Comparison of ENCODE assay signal across 14 cellular contexts in the genomic region with DNA sequence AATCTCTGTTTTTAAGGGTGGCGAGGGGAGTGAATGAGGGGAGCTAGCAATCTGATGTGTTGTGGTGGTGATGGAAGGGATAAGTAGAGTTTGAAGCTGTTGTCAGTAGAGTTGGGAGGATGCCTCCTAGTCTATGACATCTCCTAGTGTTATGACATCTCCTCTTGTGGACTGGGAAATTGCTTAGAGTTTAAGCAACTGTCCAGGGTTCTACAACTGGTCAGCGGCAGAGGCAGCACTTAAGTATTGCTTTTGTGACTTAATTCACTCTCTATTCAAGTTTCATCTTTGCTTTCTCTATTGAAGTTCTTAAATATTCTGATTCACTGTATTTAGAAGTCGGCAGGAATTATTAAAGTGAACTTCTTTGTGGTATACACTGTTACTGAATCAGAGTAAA. TPM values are rescaled to one million over a fixed set of nuclear protein-coding genes. Genes with fewer than 3 reads are reported as not detected.
DNase-seq lines count a peak whose midpoint lies in the region; ATAC-seq and TF ChIP-seq lines count a peak whose summit lies in the region.
"Had no signal": no experiment of that assay in that cellular context is flagged by ENCODE, and none has a peak within 500 bp of the region (broad histone marks: within the 10 kb centered on the region; RNA-seq: fewer than 3 reads in every experiment).

No MANE protein-coding gene starts in this region.

- peaks cover 88% of the 10 kb centered on the region for H3K4me1 Mint-ChIP-seq in activated T-cell treated with anti-CD3 and anti-CD28 coated beads, Interleukin-2, amount 50 U/mL, for 72 hours (ENCODE audit: low read depth)
- peaks cover 94% of the 10 kb centered on the region for H3K4me1 Mint-ChIP-seq in activated T-cell treated with anti-CD3 and anti-CD28 coated beads, Interleukin-2, amount 50 U/mL, for 24 hours (ENCODE audit: low read depth)
- peaks cover 77% of the 10 kb centered on the region for H3K4me1 Mint-ChIP-seq in T-helper 17 cell
- H3K4me1 Mint-ChIP-seq in central memory CD8-positive, alpha-beta T cell, result peaks cover 83% of the 10 kb centered on the region
- H3K4me1 Mint-ChIP-seq in Calu3 (ENCODE audit: low read depth, unreplicated experiment), result peaks cover 16% of the 10 kb centered on the region

- no peak overlapping the region for H3K4me3 Mint-ChIP-seq in activated T-cell treated with anti-CD3 and anti-CD28 coated beads, Interleukin-2, amount 50 U/mL, for 72 hours
- no peak overlapping the region for H3K4me3 Mint-ChIP-seq in activated T-cell treated with anti-CD3 and anti-CD28 coated beads, Interleukin-2, amount 50 U/mL, for 24 hours
- no peak overlapping the region for H3K4me3 Mint-ChIP-seq in T-helper 17 cell
- H3K4me3 Mint-ChIP-seq in central memory CD8-positive, alpha-beta T cell, result peak overlapping the region; percentile 6
- no peak overlapping the region for H3K4me3 Mint-ChIP-seq in Calu3 (ENCODE audit: low read depth, unreplicated experiment)
- H3K4me3 Mint-ChIP-seq: CD14-positive monocyte, H9 had no signal

- no peak for ATAC-seq in activated T-cell treated with anti-CD3 and anti-CD28 coated beads, Interleukin-2, amount 50 U/mL, for 72 hours (replicated peaks in 1 of 2)
- ATAC-seq in T-helper 17 cell, result no peak
- no peak for ATAC-seq in central memory CD8-positive, alpha-beta T cell (replicated peaks; ENCODE audit: extremely low read depth, poor library complexity, severe bottlenecking)

- DNase-seq in activated T-cell treated with anti-CD3 and anti-CD28 coated beads, Interleukin-2, amount 50 U/mL, for 72 hours, result no peak
- no peak for DNase-seq in activated T-cell treated with anti-CD3 and anti-CD28 coated beads, Interleukin-2, amount 50 U/mL, for 24 hours
- DNase-seq in T-helper 17 cell (no peak), Calu3 (no peak), DMS79 treated with DMSO at 0.1 percent for 48 hours (lab: John Stamatoyannopoulos, UW) (no peak), NCI-H526 (lab: John Stamatoyannopoulos, UW) (no peak)
- no peak for DNase-seq in central memory CD8-positive, alpha-beta T cell (ENCODE audit: low spot score in 2 of 2)
- DNase-seq: 8988T; CD4-positive, alpha-beta memory T cell; DND-41; EL; H9 had no signal

- TF ChIP-seq CTCF in Calu3 (IDR thresholded peaks at IDR 0.05; ENCODE audit: unreplicated experiment), result no peak

- peaks cover 0 to 1% of the 10 kb centered on the region in 2 donors for H3K36me3 Mint-ChIP-seq in activated T-cell treated with anti-CD3 and anti-CD28 coated beads, Interleukin-2, amount 50 U/mL, for 72 hours (ENCODE audit: insufficient read depth in 2 of 2)
- H3K36me3 Mint-ChIP-seq in activated T-cell treated with anti-CD3 and anti-CD28 coated beads, Interleukin-2, amount 50 U/mL, for 24 hours (ENCODE audit: low read depth), result peaks cover 3% of the 10 kb centered on the region
- H3K36me3 Mint-ChIP-seq in T-helper 17 cell (ENCODE audit: low read depth) (peaks cover 3% of the 10 kb centered on the region), Calu3 (ENCODE audit: insufficient read depth, unreplicated experiment) (no peaks in the 10 kb centered on the region)
- H3K36me3 Mint-ChIP-seq in central memory CD8-positive, alpha-beta T cell (ENCODE audit: insufficient read depth), result peaks cover 11% of the 10 kb centered on the region

- H3K9me3 ChIP-seq in T-helper 17 cell (ENCODE audit: control insufficient read depth, low read length, poor library complexity, severe bottlenecking), result no peaks in the 10 kb centered on the region
- H3K9me3 ChIP-seq: BLaER1 had no signal

- H3K27ac Mint-ChIP-seq in activated T-cell treated with anti-CD3 and anti-CD28 coated beads, Interleukin-2, amount 50 U/mL, for 72 hours, result peak overlapping the region; percentile 20
- no peak overlapping the region for H3K27ac Mint-ChIP-seq in activated T-cell treated with anti-CD3 and anti-CD28 coated beads, Interleukin-2, amount 50 U/mL, for 24 hours
- H3K27ac Mint-ChIP-seq in T-helper 17 cell (peak overlapping the region; percentile 81), Calu3 (ENCODE audit: unreplicated experiment) (no peak overlapping the region)
- no peak overlapping the region for H3K27ac Mint-ChIP-seq in central memory CD8-positive, alpha-beta T cell (ENCODE audit: low read depth)
- H3K27ac Mint-ChIP-seq: CD14-positive monocyte, H9 had no signal

- intact Hi-C loops in Calu3 (cut with micrococcal nuclease; ENCODE audit: unreplicated experiment), result no loop called here

- no TSS peak for BruUV-seq in Calu3 (replicated peaks; lab: Mats Ljungman, UMichigan)

- no peaks in the 10 kb centered on the region for H3K9me3 Mint-ChIP-seq in activated T-cell treated with anti-CD3 and anti-CD28 coated beads, Interleukin-2, amount 50 U/mL, for 72 hours
- no peaks in the 10 kb centered on the region for H3K9me3 Mint-ChIP-seq in activated T-cell treated with anti-CD3 and anti-CD28 coated beads, Interleukin-2, amount 50 U/mL, for 24 hours
- H3K9me3 Mint-ChIP-seq in central memory CD8-positive, alpha-beta T cell, result no peaks in the 10 kb centered on the region
- no peaks in the 10 kb centered on the region for H3K9me3 Mint-ChIP-seq in Calu3 (ENCODE audit: low read depth, unreplicated experiment)
- H3K9me3 Mint-ChIP-seq: CD4-positive, alpha-beta memory T cell; H9 had no signal

- CTCF ChIA-PET in Calu3 (lab: Charles Lee), result no interaction called here

- H3K27me3 Mint-ChIP-seq in activated T-cell treated with anti-CD3 and anti-CD28 coated beads, Interleukin-2, amount 50 U/mL, for 72 hours (ENCODE audit: low read depth), result no peaks in the 10 kb centered on the region
- H3K27me3 Mint-ChIP-seq in activated T-cell treated with anti-CD3 and anti-CD28 coated beads, Interleukin-2, amount 50 U/mL, for 24 hours, result no peaks in the 10 kb centered on the region
- H3K27me3 Mint-ChIP-seq in T-helper 17 cell (no peaks in the 10 kb centered on the region), Calu3 (ENCODE audit: unreplicated experiment) (peaks cover 14% of the 10 kb centered on the region)
- no peaks in the 10 kb centered on the region for H3K27me3 Mint-ChIP-seq in central memory CD8-positive, alpha-beta T cell
- H3K27me3 Mint-ChIP-seq: CD4-positive, alpha-beta memory T cell had no signal

RNA-seq across cellular contexts. Expression of a gene that starts 13.8 kb away (rescaled TPM):
- 10 to 100 TPM; 29.6 to 43.5 TPM for total RNA-seq in activated T-cell treated with anti-CD3 and anti-CD28 coated beads, Interleukin-2, amount 50 U/mL, for 72 hours
- total RNA-seq in T-helper 17 cell (100 to 1,000 TPM; 143 to 144 TPM), Calu3 (2022) (10.3 and 11.1 TPM in 2 replicates)

Comparison
In these comparisons a context has a peak if more than half of its experiments do, and no peak if none do; other contexts are left out.
1. H3K27ac Mint-ChIP-seq: peak in activated T-cell treated with anti-CD3 and anti-CD28 coated beads, Interleukin-2, amount 50 U/mL, for 72 hours (single experiment) and T-helper 17 cell (single experiment); none in activated T-cell treated with anti-CD3 and anti-CD28 coated beads, Interleukin-2, amount 50 U/mL, for 24 hours (single experiment), central memory CD8-positive, alpha-beta T cell (single experiment) and Calu3 (single experiment).